11 cellular contexts compared by ENCODE assay signal in the genomic region with DNA sequence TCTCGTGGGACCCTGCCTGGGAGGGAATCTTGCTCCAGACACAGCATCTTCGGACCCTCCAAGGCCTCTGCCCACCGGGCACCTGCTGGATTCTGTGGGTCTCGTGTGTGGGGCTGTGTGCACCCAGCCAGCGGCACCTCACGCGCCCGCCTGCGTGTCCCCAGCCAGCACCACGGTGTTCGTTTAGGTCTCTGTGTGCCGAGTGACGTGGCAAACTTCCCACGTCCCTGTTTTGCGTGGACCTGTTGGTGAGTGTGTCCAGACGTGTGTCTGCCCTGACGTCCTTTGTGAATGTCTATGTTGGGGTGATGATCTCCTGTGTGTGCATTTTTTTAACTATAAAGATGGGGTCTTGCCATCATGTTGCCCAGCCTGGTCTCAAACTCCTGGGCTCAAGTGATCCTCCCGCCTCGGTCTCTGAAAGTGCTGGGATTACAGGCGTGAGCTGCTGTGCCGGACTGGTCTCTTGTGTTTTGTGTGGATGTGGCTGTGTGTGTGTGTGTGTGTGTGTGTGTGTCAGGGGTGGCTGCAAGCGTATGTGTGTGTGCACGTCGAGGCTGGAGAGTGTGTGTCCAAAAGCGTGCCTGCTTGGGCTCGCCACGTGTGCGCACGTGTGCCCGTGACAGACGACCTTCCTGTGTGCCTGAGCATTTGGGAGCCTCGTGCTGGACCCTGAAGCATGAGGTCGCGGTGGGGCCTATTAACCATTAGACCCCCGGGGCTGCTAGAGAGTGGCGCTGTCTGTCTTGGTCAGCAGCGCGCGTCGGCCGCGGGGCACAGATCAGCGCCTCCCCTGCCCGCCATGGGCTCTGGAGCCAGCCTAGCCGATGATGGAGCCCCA. TPM values are rescaled to one million over a fixed set of nuclear protein-coding genes. Genes with fewer than 3 reads are reported as not detected.
DNase-seq lines count a peak whose midpoint lies in the region; ATAC-seq and TF ChIP-seq lines count a peak whose summit lies in the region.
"Had no signal": no experiment of that assay in that cellular context is flagged by ENCODE, and none has a peak within 500 bp of the region (broad histone marks: within the 10 kb centered on the region; RNA-seq: fewer than 3 reads in every experiment).

No MANE protein-coding gene starts in this region.

- no peaks in the 10 kb centered on the region for H3K9me3 ChIP-seq in effector memory CD4-positive, alpha-beta T cell (ENCODE audit: control insufficient read depth, low read length)

- peaks cover 15% of the 10 kb centered on the region for H3K4me1 ChIP-seq in KMS-11 (ENCODE audit: low read depth, poor library complexity, severe bottlenecking)
- peaks cover 12% of the 10 kb centered on the region for H3K4me1 ChIP-seq in effector memory CD4-positive, alpha-beta T cell (ENCODE audit: control insufficient read depth, insufficient read depth, low read length, poor library complexity, severe bottlenecking)

- H3K4me2 ChIP-seq in KMS-11: peak overlapping the region; percentile 63

- peak overlapping the region; percentile 11; the same call in 1 of the 2 replicates for H3K4me3 ChIP-seq in BJ (ENCODE audit: low read depth, low read length)
- no peak overlapping the region for H3K4me3 ChIP-seq in KMS-11 (IDR thresholded peaks at IDR 0.05; ENCODE audit: insufficient read depth, low read depth, low read length)
- H3K4me3 ChIP-seq in effector memory CD4-positive, alpha-beta T cell (ENCODE audit: insufficient read depth, low read depth, low read length, poor library complexity, severe bottlenecking): peak overlapping the region; percentile 43

- no peak for DNase-seq in BJ (ENCODE audit: low read depth)
- no peak for DNase-seq in effector memory CD4-positive, alpha-beta T cell
- no peak for DNase-seq in omental fat pad (ENCODE audit: low spot score)
- DNase-seq in GM10266 (ENCODE audit: extremely low spot score): no peak
- no peak for DNase-seq in MV-4-11 (lab: John Stamatoyannopoulos, UW)
- no peak for DNase-seq in NCI-H748 (lab: John Stamatoyannopoulos, UW; ENCODE audit: unreplicated experiment)
- DNase-seq: brain microvascular endothelial cell had no signal

- H3K27ac ChIP-seq in KMS-11: peak overlapping the region; percentile 43; the same call in 1 of the 2 replicates
- no peak overlapping the region for H3K27ac ChIP-seq in effector memory CD4-positive, alpha-beta T cell (ENCODE audit: insufficient read depth, low read length, poor library complexity, severe bottlenecking)
- H3K27ac ChIP-seq: brain microvascular endothelial cell had no signal

- POLR2A ChIA-PET in BJ (lab: Charles Lee): no interaction called here

- no peaks in the 10 kb centered on the region; the same call in 1 of the 2 replicates for H3K79me2 ChIP-seq in KMS-11 (ENCODE audit: insufficient read depth, low read depth)

- H3K27me3 ChIP-seq in BJ (ENCODE audit: control insufficient read depth, insufficient read depth, low read length) (no peaks in the 10 kb centered on the region), KMS-11 (ENCODE audit: insufficient read depth, low read depth) (no peaks in the 10 kb centered on the region)
- H3K27me3 ChIP-seq in effector memory CD4-positive, alpha-beta T cell (replicated peaks; ENCODE audit: control insufficient read depth, insufficient read depth, low read length, poor library complexity, severe bottlenecking): no peaks in the 10 kb centered on the region
- H3K27me3 ChIP-seq: brain microvascular endothelial cell had no signal

- H2AFZ ChIP-seq in KMS-11 (ENCODE audit: low read depth): peak overlapping the region; percentile 34; the same call in 1 of the 2 replicates

- TF ChIP-seq CTCF in BJ (IDR thresholded peaks at IDR 0.05; ENCODE audit: insufficient read depth, low read depth, low read length): no peak
- no peak for TF ChIP-seq CTCF in KMS-11 (conservative IDR thresholded peaks at IDR 0.05; ENCODE audit: low read depth, low read length)
- no peak for TF ChIP-seq CTCF in omental fat pad (IDR thresholded peaks at IDR 0.05)
- no peak for TF ChIP-seq CTCF in GM10266 (IDR thresholded peaks at IDR 0.05; ENCODE audit: control insufficient read depth, insufficient read depth, low read depth, missing control alignments)

- H3K9ac ChIP-seq in KMS-11: peak overlapping the region; percentile 19; the same call in 1 of the 2 replicates

- H3K36me3 ChIP-seq in BJ (ENCODE audit: control insufficient read depth, insufficient read depth, low read length) (peaks cover 36% of the 10 kb centered on the region), KMS-11 (ENCODE audit: insufficient read depth) (no peaks in the 10 kb centered on the region)
- H3K36me3 ChIP-seq in effector memory CD4-positive, alpha-beta T cell (ENCODE audit: control insufficient read depth, insufficient read depth, low read length): no peaks in the 10 kb centered on the region

- ATAC-seq in omental fat pad (ENCODE audit: low FRiP score) (peak; percentile 2), HG02840 (IDR thresholded peaks at IDR 0.05; ENCODE audit: low FRiP score, unreplicated experiment) (no peak)

- no peaks in the 10 kb centered on the region for H4K20me1 ChIP-seq in KMS-11 (ENCODE audit: insufficient read depth)

- CTCF ChIA-PET in BJ (lab: Yijun Ruan, JAX): no interaction called here

RNA-seq across cellular contexts. Expression of gene ARID3A, which starts 15.7 kb away (rescaled TPM):
- polyA plus RNA-seq in BJ (2011; rRNA removed): 10.7 and 17.4 TPM in 2 replicates
- polyA minus RNA-seq in BJ (2011; rRNA and poly(A)+ RNA removed): 21.9 and 36.1 TPM in 2 replicates
- total RNA-seq in omental fat pad: 10 to 100 TPM in 2 of 4 donors, 1 to 10 TPM in 2; 3.7 to 15.1 (median 7.7) TPM

RNA-seq across cellular contexts. Expression of gene KISS1R, which starts 24.4 kb away (rescaled TPM):
- polyA plus RNA-seq in BJ (2011; rRNA removed): not detected in 2 replicates
- polyA minus RNA-seq in BJ (2011; rRNA and poly(A)+ RNA removed): not detected in 2 replicates
- total RNA-seq in omental fat pad: under 1 TPM in 1 of 4 donors, not detected in 3; 0.24 TPM
- total RNA-seq: left lobe of liver, SK-MEL-5 had no signal

RNA-seq across cellular contexts. Expression of gene R3HDM4, which starts 28.5 kb away (rescaled TPM):
- 35.3 and 46.6 TPM in 2 replicates for polyA plus RNA-seq in BJ (2011; rRNA removed)
- 18.0 and 26.9 TPM in 2 replicates for polyA minus RNA-seq in BJ (2011; rRNA and poly(A)+ RNA removed)
- 10 to 100 TPM; 27.1 to 55.2 (median 44.4) TPM for total RNA-seq in omental fat pad

RNA-seq across cellular contexts. Expression of gene WDR18, which starts 42.6 kb away (rescaled TPM):
- 28.1 and 44.3 TPM in 2 replicates for polyA plus RNA-seq in BJ (2011; rRNA removed)
- 25.1 and 40.3 TPM in 2 replicates for polyA minus RNA-seq in BJ (2011; rRNA and poly(A)+ RNA removed)
- 10 to 100 TPM; 22.8 to 69.4 (median 37.5) TPM for total RNA-seq in omental fat pad

RNA-seq across cellular contexts. Expression of gene RNU6-9, which starts 48.2 kb away (rescaled TPM):
- not detected in 2 replicates for polyA plus RNA-seq in BJ (2011; rRNA removed)
- polyA minus RNA-seq in BJ (2011; rRNA and poly(A)+ RNA removed): not detected in 2 replicates
- not detected for total RNA-seq in omental fat pad
- total RNA-seq: left lobe of liver, SK-MEL-5 had no signal
